In the genomic region with DNA sequence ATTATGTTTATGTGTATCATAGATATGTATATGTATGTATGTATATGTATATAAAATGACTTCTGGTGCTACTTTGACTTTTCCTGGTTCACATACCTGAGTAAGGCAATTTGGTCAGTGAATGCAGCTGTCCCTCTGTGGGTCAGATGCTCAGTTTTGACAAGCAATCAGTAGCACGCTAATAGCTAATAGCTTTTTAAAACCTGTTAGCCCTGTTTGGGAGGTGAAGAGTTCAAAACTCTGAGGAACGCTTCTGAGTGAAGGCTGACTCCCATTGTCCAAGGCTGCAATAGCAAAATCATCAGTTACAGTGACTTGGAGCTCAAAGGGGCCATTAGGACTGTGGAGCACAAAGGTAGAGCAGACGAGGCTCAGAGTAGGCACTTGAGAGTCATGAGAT, we compare ENCODE assay signal across 36 cellular contexts.
"Had no signal": no experiment of that assay in that cellular context is flagged by ENCODE, and none has a peak within 500 bp of the region (broad histone marks: within the 10 kb centered on the region; RNA-seq: fewer than 3 reads in every experiment).

No MANE protein-coding gene starts in this region.

- H3K36me3 Mint-ChIP-seq: activated CD4-positive, alpha-beta memory T cell treated with anti-CD3 and anti-CD28 coated beads for 36 hours; activated naive CD4-positive, alpha-beta T cell treated with anti-CD3 and anti-CD28 coated beads, Interleukin-2, amount 50 U/mL, for 72 hours; activated naive CD8-positive, alpha-beta T cell treated with anti-CD3 and anti-CD28 coated beads for 36 hours had no signal

- H3K27ac Mint-ChIP-seq: activated B cell treated with CpG ODN at 0.5 μM for 24 hours; activated CD4-positive, alpha-beta memory T cell treated with anti-CD3 and anti-CD28 coated beads for 36 hours; activated CD4-positive, alpha-beta T cell treated with anti-CD3 and anti-CD28 coated beads, Interleukin-2, amount 10 ng/mL, durations not matched to agents 24 days and 14 days; activated CD8-positive, alpha-beta T cell treated with anti-CD3 and anti-CD28 coated beads for 36 hours; activated naive CD4-positive, alpha-beta T cell treated with anti-CD3 and anti-CD28 coated beads for 36 hours; activated naive CD4-positive, alpha-beta T cell treated with anti-CD3 and anti-CD28 coated beads, Interleukin-2, amount 50 U/mL, for 72 hours; activated naive CD8-positive, alpha-beta T cell treated with anti-CD3 and anti-CD28 coated beads for 36 hours; activated T-cell treated with anti-CD3 and anti-CD28 coated beads, Interleukin-2, amount 50 U/mL, for 72 hours; activated T-helper 1 cell treated with anti-CD3 and anti-CD28 coated beads, Interleukin-12 subunit alpha, Interleukin-12 subunit beta, Interleukin-2, Interleukin-4 antibody, amounts not matched to agents 30 ng/mL and 10 ng/mL and 1 ng/mL, durations not matched to agents 14 hours and 24 hours and 36 hours; activated T-helper 17 cell treated with anti-CD3 and anti-CD28 coated beads, Interleukin-2, amount 50 U/mL, for 72 hours; brain; T-helper 1 cell treated with Interleukin-12 subunit alpha and Interleukin-12 subunit beta and Interleukin-4 antibody, amounts not matched to agents 30 μg/mL and 1 μg/mL, for 36 hours; T-helper 2 cell treated with Interferon-gamma antibody and Interleukin-4, amounts not matched to agents 5 μg/mL and 100 μg/mL, for 36 hours had no signal

- DNase-seq: activated B cell treated with CpG ODN at 0.5 μM for 24 hours; activated CD4-positive, alpha-beta memory T cell treated with anti-CD3 and anti-CD28 coated beads for 36 hours; activated CD4-positive, alpha-beta T cell treated with anti-CD3 and anti-CD28 coated beads for 4 hours; activated CD4-positive, alpha-beta T cell treated with anti-CD3 and anti-CD28 coated beads, Interleukin-2, amount 10 ng/mL, durations not matched to agents 24 days and 14 days; activated CD4-positive, alpha-beta T cell treated with anti-CD3 and anti-CD28 coated beads, Interleukin-2, amount 50 U/mL, for 1 hour; activated CD4-positive, alpha-beta T cell treated with anti-CD3 and anti-CD28 coated beads, Interleukin-2, amount 50 U/mL, for 4 hours; activated CD4-positive, CD25-positive, alpha-beta regulatory T cell treated with anti-CD3 and anti-CD28 coated beads, Interleukin-2, amount 50 U/mL, for 72 hours; activated CD8-positive, alpha-beta memory T cell treated with anti-CD3 and anti-CD28 coated beads, Interleukin-2, amount 50 U/mL, for 4 hours; activated CD8-positive, alpha-beta T cell treated with anti-CD3 and anti-CD28 coated beads for 36 hours; activated effector memory CD4-positive, alpha-beta T cell treated with anti-CD3 and anti-CD28 coated beads, Interleukin-2, amount 50 U/mL, for 16 hours; activated gamma-delta T cell treated with Interleukin-2 at 50 U/mL for 16 hours; activated naive CD4-positive, alpha-beta T cell; activated naive CD4-positive, alpha-beta T cell treated with anti-CD3 and anti-CD28 coated beads for 36 hours; activated naive CD4-positive, alpha-beta T cell treated with anti-CD3 and anti-CD28 coated beads, Interleukin-2, amount 50 U/mL, for 16 hours; activated naive CD8-positive, alpha-beta T cell treated with anti-CD3 and anti-CD28 coated beads for 36 hours; activated T-cell treated with anti-CD3 and anti-CD28 coated beads for 4 hours; activated T-cell treated with anti-CD3 and anti-CD28 coated beads, Interleukin-2, amount 50 U/mL, for 1 hour; activated T-cell treated with anti-CD3 and anti-CD28 coated beads, Interleukin-2, amount 50 U/mL, for 4 hours; activated T-cell treated with anti-CD3 and anti-CD28 coated beads, Interleukin-2, amount 50 U/mL, for 72 hours; amygdala; anterior cingulate cortex; caudate nucleus; cerebellar nuclear complex; T-helper 1 cell; T-helper 2 cell; T-helper 9 cell; WERI-Rb-1 had no signal

- H3K9me3 Mint-ChIP-seq: activated B cell treated with CpG ODN at 0.5 μM for 24 hours; activated CD4-positive, alpha-beta memory T cell treated with anti-CD3 and anti-CD28 coated beads for 36 hours; activated CD4-positive, alpha-beta T cell treated with anti-CD3 and anti-CD28 coated beads, Interleukin-2, amount 10 ng/mL, durations not matched to agents 24 days and 14 days; activated CD8-positive, alpha-beta T cell treated with anti-CD3 and anti-CD28 coated beads for 36 hours; activated naive CD4-positive, alpha-beta T cell treated with anti-CD3 and anti-CD28 coated beads for 36 hours; activated naive CD4-positive, alpha-beta T cell treated with anti-CD3 and anti-CD28 coated beads, Interleukin-2, amount 50 U/mL, for 72 hours; activated naive CD8-positive, alpha-beta T cell treated with anti-CD3 and anti-CD28 coated beads for 36 hours; activated T-cell treated with anti-CD3 and anti-CD28 coated beads, Interleukin-2, amount 50 U/mL, for 4 hours; activated T-cell treated with anti-CD3 and anti-CD28 coated beads, Interleukin-2, amount 50 U/mL, for 72 hours; activated T-helper 1 cell treated with anti-CD3 and anti-CD28 coated beads, Interleukin-12 subunit alpha, Interleukin-12 subunit beta, Interleukin-2, Interleukin-4 antibody, amounts not matched to agents 30 ng/mL and 10 ng/mL and 1 ng/mL, durations not matched to agents 14 hours and 24 hours and 36 hours; activated T-helper 17 cell treated with anti-CD3 and anti-CD28 coated beads, Interleukin-2, amount 50 U/mL, for 72 hours; brain; T-helper 1 cell treated with Interleukin-12 subunit alpha and Interleukin-12 subunit beta and Interleukin-4 antibody, amounts not matched to agents 30 μg/mL and 1 μg/mL, for 36 hours; T-helper 2 cell treated with Interferon-gamma antibody and Interleukin-4, amounts not matched to agents 5 μg/mL and 100 μg/mL, for 36 hours had no signal

- H3K27me3 ChIP-seq: ascending aorta, cardiac muscle cell had no signal

- H3K4me3 ChIP-seq: ascending aorta, cardiac muscle cell had no signal

- ATAC-seq: activated CD8-positive, alpha-beta T cell treated with anti-CD3 and anti-CD28 coated beads for 36 hours; activated naive CD4-positive, alpha-beta T cell treated with anti-CD3 and anti-CD28 coated beads, Interleukin-2, amount 50 U/mL, for 72 hours; activated T-cell treated with anti-CD3 and anti-CD28 coated beads, Interleukin-2, amount 50 U/mL, for 4 hours; activated T-cell treated with anti-CD3 and anti-CD28 coated beads, Interleukin-2, amount 50 U/mL, for 72 hours; activated T-helper 17 cell treated with anti-CD3 and anti-CD28 coated beads, Interleukin-2, amount 50 U/mL, for 72 hours had no signal

- H3K4me1 Mint-ChIP-seq: activated B cell treated with CpG ODN at 0.5 μM for 24 hours; activated CD4-positive, alpha-beta T cell treated with anti-CD3 and anti-CD28 coated beads, Interleukin-2, amount 10 ng/mL, durations not matched to agents 24 days and 14 days; activated T-helper 17 cell treated with anti-CD3 and anti-CD28 coated beads, Interleukin-2, amount 50 U/mL, for 72 hours; brain; central memory CD8-positive, alpha-beta T cell had no signal

- H3K4me1 ChIP-seq: ascending aorta had no signal

- H3K36me3 ChIP-seq: WERI-Rb-1 had no signal

- H3K27me3 Mint-ChIP-seq: activated B cell treated with CpG ODN at 0.5 μM for 24 hours; activated CD4-positive, alpha-beta memory T cell treated with anti-CD3 and anti-CD28 coated beads for 36 hours; activated CD4-positive, alpha-beta T cell treated with anti-CD3 and anti-CD28 coated beads, Interleukin-2, amount 10 ng/mL, durations not matched to agents 24 days and 14 days; brain had no signal

- H3K4me3 Mint-ChIP-seq: activated B cell treated with CpG ODN at 0.5 μM for 24 hours; activated CD4-positive, alpha-beta memory T cell treated with anti-CD3 and anti-CD28 coated beads for 36 hours; activated CD4-positive, alpha-beta T cell treated with anti-CD3 and anti-CD28 coated beads, Interleukin-2, amount 10 ng/mL, durations not matched to agents 24 days and 14 days; activated CD8-positive, alpha-beta T cell treated with anti-CD3 and anti-CD28 coated beads for 36 hours; activated naive CD4-positive, alpha-beta T cell treated with anti-CD3 and anti-CD28 coated beads for 36 hours; activated naive CD8-positive, alpha-beta T cell treated with anti-CD3 and anti-CD28 coated beads for 36 hours; activated T-cell treated with anti-CD3 and anti-CD28 coated beads, Interleukin-2, amount 50 U/mL, for 4 hours; activated T-cell treated with anti-CD3 and anti-CD28 coated beads, Interleukin-2, amount 50 U/mL, for 72 hours; activated T-helper 1 cell treated with anti-CD3 and anti-CD28 coated beads, Interleukin-12 subunit alpha, Interleukin-12 subunit beta, Interleukin-2, Interleukin-4 antibody, amounts not matched to agents 30 ng/mL and 10 ng/mL and 1 ng/mL, durations not matched to agents 14 hours and 24 hours and 36 hours; activated T-helper 17 cell treated with anti-CD3 and anti-CD28 coated beads, Interleukin-2, amount 50 U/mL, for 72 hours; brain; central memory CD8-positive, alpha-beta T cell; T-helper 1 cell treated with Interleukin-12 subunit alpha and Interleukin-12 subunit beta and Interleukin-4 antibody, amounts not matched to agents 30 μg/mL and 1 μg/mL, for 36 hours; T-helper 2 cell treated with Interferon-gamma antibody and Interleukin-4, amounts not matched to agents 5 μg/mL and 100 μg/mL, for 36 hours had no signal

- H3K27ac ChIP-seq: ascending aorta, cardiac muscle cell, WERI-Rb-1 had no signal

- H3K9me3 ChIP-seq: ascending aorta had no signal
